ENCODE assay signal across 1 cellular context in genomic region chr1:183632087-183632486, GRCh38.
A peak's percentile ranks its signal among the peaks of the same experiment; 100 is the strongest.
TF ChIP-seq lines count a peak whose summit lies in the region.

No MANE protein-coding gene starts in this region.

TF ChIP-seq in IMR-90, 13 proteins besides CTCF, POLR2A, EP300 and RAD21:
- TF ChIP-seq CEBPB (IDR thresholded peaks at IDR 0.05; ENCODE audit: low read depth, low read length) (peak; percentile 98), SMC3 (IDR thresholded peaks at IDR 0.05; ENCODE audit: low read depth, low read length) (no peak)
